ENCODE assay signal across 17 cellular contexts in genomic region chr2:234847639-234848038, GRCh38.
DNase-seq lines count a peak whose midpoint lies in the region; ATAC-seq, FAIRE-seq and TF ChIP-seq lines count a peak whose summit lies in the region.
"Had no signal": no experiment of that assay in that cellular context is flagged by ENCODE, and none has a peak within 500 bp of the region (broad histone marks: within the 10 kb centered on the region; RNA-seq: fewer than 3 reads in every experiment).

No MANE protein-coding gene starts in this region.

- no peaks in the 10 kb centered on the region for H3K36me3 ChIP-seq in HepG2 (replicated peaks in 1 of 2; ENCODE audit: control insufficient read depth in 1 of 2, insufficient read depth in 2 of 2, low read length in 2 of 2)
- H3K36me3 ChIP-seq: HAP-1 had no signal

- H3K9ac ChIP-seq in H9 (ENCODE audit: extremely low read depth, insufficient read length, low read length) (no peak overlapping the region), HepG2 (ENCODE audit: insufficient read depth, low read depth, low read length) (no peak overlapping the region)
- H3K9ac ChIP-seq: GM23248 had no signal

- H3K27me3 Mint-ChIP-seq in H9 (ENCODE audit: low read depth) (no peaks in the 10 kb centered on the region; the same call in 1 of the 2 replicates), nephron progenitor cell (ENCODE audit: low read depth, poor library complexity) (peaks cover 3% of the 10 kb centered on the region), WTC11 (ENCODE audit: low read depth) (no peaks in the 10 kb centered on the region)

- H2BK15ac ChIP-seq in H9 (ENCODE audit: low read depth, low read length): no peak overlapping the region

- H3K56ac ChIP-seq in H9 (ENCODE audit: insufficient read length, low read depth, low read length): no peak overlapping the region

- no peak for TF ChIP-seq RAD21 in HepG2 (CRISPR knock-in tag; IDR thresholded peaks at IDR 0.05)

- H3K14ac ChIP-seq in H9 (ENCODE audit: insufficient read depth, low read length): no peak overlapping the region; the same call in 1 of the 2 replicates

- H2BK12ac ChIP-seq in H9 (ENCODE audit: insufficient read length, low read depth, low read length): no peak overlapping the region

- no peak overlapping the region for H4K5ac ChIP-seq in H9 (ENCODE audit: insufficient read length, low read depth, low read length)

- ATAC-seq in HepG2: no peak
- ATAC-seq in stimulated activated effector memory CD8-positive, alpha-beta T cell treated with anti-CD3 and anti-CD28 coated beads, Interleukin-12 subunit alpha, Interleukin-12 subunit beta, amount 100 ng/mL, for 72 hours: peak; percentile 22
- no peak for ATAC-seq in WTC11
- ATAC-seq: GM12878 had no signal

- no peak for DNase-seq in H9
- no peak for DNase-seq in HepG2 (ENCODE audit: low spot score)
- no peak for DNase-seq in nephron progenitor cell
- DNase-seq in stimulated activated effector memory CD8-positive, alpha-beta T cell treated with anti-CD3 and anti-CD28 coated beads, Interleukin-12 subunit alpha, Interleukin-12 subunit beta, amount 100 ng/mL, for 72 hours (ENCODE audit: low spot score in 2 of 2): no peak
- DNase-seq in GM19240 (ENCODE audit: insufficient read length, low spot score): no peak
- no peak for DNase-seq in WTC11 (ENCODE audit: low spot score)
- DNase-seq in AG20443 (ENCODE audit: low spot score): no peak
- DNase-seq: ACHN; C1 segment of cervical spinal cord; CD4-positive, alpha-beta T cell; DMS79; GM23248 had no signal

- no peak overlapping the region for H3K23ac ChIP-seq in H9 (ENCODE audit: insufficient read length, low read depth, low read length)

- H3K36me3 Mint-ChIP-seq in H9 (ENCODE audit: insufficient read depth in 1 of 3, low read depth in 3 of 3): peaks cover 0 to 5% (median 5%) of the 10 kb centered on the region in 3 experiments; a peak in 5 of 7 replicates
- H3K36me3 Mint-ChIP-seq in nephron progenitor cell (ENCODE audit: low read depth): peaks cover 13% of the 10 kb centered on the region
- H3K36me3 Mint-ChIP-seq in stimulated activated effector memory CD8-positive, alpha-beta T cell treated with anti-CD3 and anti-CD28 coated beads, Interleukin-12 subunit alpha, Interleukin-12 subunit beta, amount 100 ng/mL, for 72 hours: no peaks in the 10 kb centered on the region
- peaks cover 6% of the 10 kb centered on the region for H3K36me3 Mint-ChIP-seq in WTC11

- no peak for TF ChIP-seq EP300 in HepG2 (IDR thresholded peaks at IDR 0.05; ENCODE audit: low read depth in 2 of 2, low read length in 2 of 2)
- no peak for TF ChIP-seq EP300 in HepG2 (CRISPR knock-in tag; IDR thresholded peaks at IDR 0.05; ENCODE audit: borderline replicate concordance)

- FAIRE-seq in HepG2 (lab: Jason Lieb, UNC): no peak
- FAIRE-seq: GM12878, GM18507, HTR-8/SVneo had no signal

- H3K4me3 Mint-ChIP-seq in H9: no peak overlapping the region
- H3K4me3 Mint-ChIP-seq in nephron progenitor cell: no peak overlapping the region
- H3K4me3 Mint-ChIP-seq in stimulated activated effector memory CD8-positive, alpha-beta T cell treated with anti-CD3 and anti-CD28 coated beads, Interleukin-12 subunit alpha, Interleukin-12 subunit beta, amount 100 ng/mL, for 72 hours: no peak overlapping the region
- no peak overlapping the region for H3K4me3 Mint-ChIP-seq in WTC11
- H3K4me3 Mint-ChIP-seq: B cell; CD4-positive, alpha-beta T cell had no signal

- no peaks in the 10 kb centered on the region for H3K23me2 ChIP-seq in H9 (ENCODE audit: insufficient read length, low read depth, low read length, poor library complexity, severe bottlenecking)

- no peak overlapping the region for H4K91ac ChIP-seq in H9 (ENCODE audit: insufficient read length, low read depth, low read length)

- no peaks in the 10 kb centered on the region for H3K79me2 ChIP-seq in H9 (ENCODE audit: insufficient read depth, low read length)
- H3K79me2 ChIP-seq in HepG2 (ENCODE audit: insufficient read depth, low read length): no peaks in the 10 kb centered on the region

- CTCF ChIA-PET in HepG2 (lab: Yijun Ruan, JAX; ENCODE audit: low intra/inter-chr PET ratio, low total read pairs): no interaction called here
- CTCF ChIA-PET in WTC11 (lab: Charles Lee): no interaction called here

- peaks cover 0 to 4% of the 10 kb centered on the region in 2 experiments; a peak in 1 of 5 replicates for H3K9me3 Mint-ChIP-seq in H9
- H3K9me3 Mint-ChIP-seq in nephron progenitor cell: peaks cover 12% of the 10 kb centered on the region
- H3K9me3 Mint-ChIP-seq in stimulated activated effector memory CD8-positive, alpha-beta T cell treated with anti-CD3 and anti-CD28 coated beads, Interleukin-12 subunit alpha, Interleukin-12 subunit beta, amount 100 ng/mL, for 72 hours: no peaks in the 10 kb centered on the region
- H3K9me3 Mint-ChIP-seq in WTC11: peaks cover 15% of the 10 kb centered on the region
- H3K9me3 Mint-ChIP-seq: CD4-positive, alpha-beta T cell had no signal

- H3K79me1 ChIP-seq in H9 (ENCODE audit: insufficient read depth, low read depth, low read length, poor library complexity, severe bottlenecking): no peaks in the 10 kb centered on the region

- H3K27ac ChIP-seq in H9 (ENCODE audit: insufficient read length, low read depth, low read length): no peak overlapping the region
- peak overlapping the region; percentile 77 for H3K27ac ChIP-seq in HepG2 (ENCODE audit: extremely low read length, insufficient read depth, low read length)
- H3K27ac ChIP-seq: GM23248 had no signal

- in situ Hi-C loops in HepG2 (cut with HindIII; ENCODE audit: extremely low pct_ligation_motif_present, low pct_unique_long_range_greater_than_20kb): no loop called here

- no peak overlapping the region for H3K4me3 ChIP-seq in HepG2 (replicated peaks in 1 of 3; ENCODE audit: insufficient read depth in 1 of 3, low read depth in 2 of 3, low read length in 3 of 3)
- H3K4me3 ChIP-seq: GM12878, GM23248, HAP-1 had no signal

- H3K4me1 ChIP-seq in H9 (ENCODE audit: insufficient read depth, low read length): peaks cover 4% of the 10 kb centered on the region; the same call in 1 of the 2 replicates
- peaks cover 96% of the 10 kb centered on the region for H3K4me1 ChIP-seq in HepG2 (ENCODE audit: insufficient read depth, low read length)
- H3K4me1 ChIP-seq: HAP-1 had no signal

- peak overlapping the region; percentile 4 for H3K18ac ChIP-seq in H9 (ENCODE audit: insufficient read length, low read depth, low read length)

- H3K27me3 ChIP-seq in H9 (ENCODE audit: insufficient read depth, low read length) (no peaks in the 10 kb centered on the region; the same call in 1 of the 2 replicates), HepG2 (ENCODE audit: control insufficient read depth in 1 of 2, insufficient read depth in 2 of 2, low read length in 2 of 2) (no peaks in the 10 kb centered on the region)

- H4K20me1 ChIP-seq in H9 (ENCODE audit: control insufficient read depth, insufficient read depth, insufficient read length) (no peaks in the 10 kb centered on the region), HepG2 (ENCODE audit: insufficient read depth, low read length) (no peaks in the 10 kb centered on the region)

- TF ChIP-seq CTCF in H9 (conservative IDR thresholded peaks at IDR 0.05): no peak
- no peak for TF ChIP-seq CTCF in HepG2 (CRISPR knock-in tag; IDR thresholded peaks at IDR 0.05)
- no peak for TF ChIP-seq CTCF in nephron progenitor cell (IDR thresholded peaks at IDR 0.05)
- TF ChIP-seq CTCF in WTC11 (IDR thresholded peaks at IDR 0.05): no peak

- H3K4ac ChIP-seq in H9 (ENCODE audit: low read depth, low read length): no peak overlapping the region

- WGBS in H9 (ENCODE audit: extremely low coverage, insufficient read length, low lambda C conversion rate): no CpG with 5 or more reads among the region's 6 CpGs
- WGBS in HepG2 (ENCODE audit: low lambda C conversion rate): 98% methylated on average over 6 of the region's 6 CpGs

- peak overlapping the region in 1 of 3 experiments; percentile 1; a peak in 2 of 7 replicates for H3K27ac Mint-ChIP-seq in H9
- H3K27ac Mint-ChIP-seq in nephron progenitor cell: peak overlapping the region; percentile 95
- H3K27ac Mint-ChIP-seq in stimulated activated effector memory CD8-positive, alpha-beta T cell treated with anti-CD3 and anti-CD28 coated beads, Interleukin-12 subunit alpha, Interleukin-12 subunit beta, amount 100 ng/mL, for 72 hours: no peak overlapping the region
- H3K27ac Mint-ChIP-seq in WTC11: no peak overlapping the region
- H3K27ac Mint-ChIP-seq: B cell; CD4-positive, alpha-beta T cell had no signal

- H3K4me1 Mint-ChIP-seq in H9 (peaks cover 19 to 25% of the 10 kb centered on the region in 2 experiments), nephron progenitor cell (peaks cover 67% of the 10 kb centered on the region), WTC11 (peaks cover 18% of the 10 kb centered on the region)
- no peaks in the 10 kb centered on the region for H3K4me1 Mint-ChIP-seq in stimulated activated effector memory CD8-positive, alpha-beta T cell treated with anti-CD3 and anti-CD28 coated beads, Interleukin-12 subunit alpha, Interleukin-12 subunit beta, amount 100 ng/mL, for 72 hours

- no peak overlapping the region for H4K8ac ChIP-seq in H9 (replicated peaks; ENCODE audit: insufficient read length, low read depth, low read length)

- H2AK5ac ChIP-seq in H9 (ENCODE audit: insufficient read length, low read length): no peak overlapping the region

- H2BK5ac ChIP-seq in H9 (ENCODE audit: insufficient read length, low read length): no peak overlapping the region

- BruUV-seq in HepG2 (replicated peaks; lab: Mats Ljungman, UMichigan): no TSS peak

- H3T11ph ChIP-seq in H9 (ENCODE audit: low read length): no peak overlapping the region

- H3K4me2 ChIP-seq in H9 (ENCODE audit: insufficient read depth, insufficient read length, low read length) (no peak overlapping the region), HepG2 (ENCODE audit: low read depth, low read length) (no peak overlapping the region)

- POLR2A ChIA-PET in HepG2 (lab: Yijun Ruan, JAX) (interaction anchor here (1.4 kb wide), 1 partner anchor 33 kb away, joined by 4 read pairs; no protein-coding TSS in a partner anchor), WTC11 (lab: Charles Lee) (no interaction called here)

- H2BK120ac ChIP-seq in H9 (ENCODE audit: low read depth, low read length, poor library complexity, severe bottlenecking): no peak overlapping the region

- intact Hi-C loops in HepG2 (cut with micrococcal nuclease; ENCODE audit: unreplicated experiment): loop anchor here (2.0 kb wide), 1 partner anchor 15 kb away; no protein-coding TSS in a partner anchor

- H2BK20ac ChIP-seq in H9 (ENCODE audit: low read depth, low read length, poor library complexity, severe bottlenecking): no peak overlapping the region

- H3K9me3 ChIP-seq in H9 (ENCODE audit: control insufficient read depth, low read depth, low read length) (no peaks in the 10 kb centered on the region), HepG2 (ENCODE audit: low read length) (0 out of 2 replicates have a peak, but pooled peaks cover 3% of the 10 kb centered on the region)
- H3K9me3 ChIP-seq: HAP-1 had no signal

- H2AFZ ChIP-seq in H9 (ENCODE audit: low read length) (no peak overlapping the region), HepG2 (ENCODE audit: low read length) (no peak overlapping the region)
- H2AFZ ChIP-seq: GM23248 had no signal

- TF ChIP-seq POLR2A in HepG2 (IDR thresholded peaks at IDR 0.05; ENCODE audit: insufficient read depth in 1 of 2, low read depth in 2 of 2, low read length in 2 of 2): no peak

TF ChIP-seq in HepG2, 621 proteins besides CTCF, POLR2A, EP300 and RAD21 (continues in another document):
- no peak for TF ChIP-seq MTA3 (CRISPR knock-in tag; IDR thresholded peaks at IDR 0.05)
